ENCODE assay signal across 19 cellular contexts in the genomic region with DNA sequence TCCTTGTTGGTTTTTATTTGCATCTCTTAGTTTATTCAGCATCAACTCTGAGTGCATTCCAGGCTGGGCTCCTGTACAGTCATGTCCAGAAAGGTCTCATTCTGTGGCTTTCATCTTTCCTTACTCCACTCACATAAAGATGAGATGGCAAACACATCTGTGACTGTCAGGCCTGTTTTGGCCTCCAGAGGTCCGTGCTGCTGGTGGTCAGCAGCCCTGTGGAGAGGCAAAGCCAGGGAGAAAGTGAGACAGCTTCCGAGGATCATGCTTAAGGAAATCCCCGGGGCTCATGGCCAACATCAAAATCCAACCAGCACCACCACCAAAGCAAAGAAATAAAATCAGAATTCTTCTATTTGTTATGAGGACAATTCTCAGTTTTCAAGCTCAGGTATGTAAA.
A peak's percentile ranks its signal among the peaks of the same experiment; 100 is the strongest.
DNase-seq lines count a peak whose midpoint lies in the region; ATAC-seq, FAIRE-seq and TF ChIP-seq lines count a peak whose summit lies in the region.
"Had no signal": no experiment of that assay in that cellular context is flagged by ENCODE, and none has a peak within 500 bp of the region (broad histone marks: within the 10 kb centered on the region; RNA-seq: fewer than 3 reads in every experiment).

No MANE protein-coding gene starts in this region.

- H3T11ph ChIP-seq in H9 (ENCODE audit: low read length), result no peak overlapping the region

- H2BK15ac ChIP-seq in H9 (ENCODE audit: low read depth, low read length), result no peak overlapping the region

- H4K8ac ChIP-seq in H9 (replicated peaks; ENCODE audit: insufficient read length, low read depth, low read length), result no peak overlapping the region

- H3K23me2 ChIP-seq in H9 (ENCODE audit: insufficient read length, low read depth, low read length, poor library complexity, severe bottlenecking), result no peaks in the 10 kb centered on the region

- H3K4me1 Mint-ChIP-seq in natural killer cell treated with Interleukin-12 subunit alpha and Interleukin-12 subunit beta and Interleukin-15 and Interleukin-18, amount 100 ng/mL, for 72 hours (ENCODE audit: low read depth in 2 of 2), result peaks cover 68 to 72% of the 10 kb centered on the region in 2 donors
- H3K4me1 Mint-ChIP-seq in natural killer cell, result peaks cover 62 to 66% of the 10 kb centered on the region in 2 donors
- peaks cover 3% of the 10 kb centered on the region in 2 experiments; a peak in 2 of 4 replicates for H3K4me1 Mint-ChIP-seq in H9

- intact Hi-C loops in natural killer cell (cut with micrococcal nuclease), result no loop called here
- intact Hi-C loops in tibial artery (cut with DNase I; ENCODE audit: low total_unique reads), result no loop called here
- intact Hi-C loops in spleen (cut with DNase I; ENCODE audit: low total_unique reads), result no loop called here

- in situ Hi-C loops in brain microvascular endothelial cell (cut with HindIII; ENCODE audit: low pct_ligation_motif_present, low sequenced_read_pairs), result no loop called here

- H3K79me2 ChIP-seq in H9 (ENCODE audit: insufficient read depth, low read length), result no peaks in the 10 kb centered on the region

- H3K4me2 ChIP-seq in H9 (ENCODE audit: insufficient read depth, insufficient read length, low read length), result no peak overlapping the region
- H3K4me2 ChIP-seq: PC-9 had no signal

- no peaks in the 10 kb centered on the region for H3K27me3 Mint-ChIP-seq in natural killer cell treated with Interleukin-12 subunit alpha and Interleukin-12 subunit beta and Interleukin-15 and Interleukin-18, amount 100 ng/mL, for 72 hours
- H3K27me3 Mint-ChIP-seq in natural killer cell (ENCODE audit: low read depth in 2 of 2) (no peaks in the 10 kb centered on the region), H9 (ENCODE audit: low read depth) (peaks cover 8% of the 10 kb centered on the region)

- no peak overlapping the region for H2BK5ac ChIP-seq in H9 (ENCODE audit: insufficient read length, low read length)

- H3K4me3 Mint-ChIP-seq in natural killer cell treated with Interleukin-12 subunit alpha and Interleukin-12 subunit beta and Interleukin-15 and Interleukin-18, amount 100 ng/mL, for 72 hours, result peak overlapping the region; percentile 10
- no peak overlapping the region for H3K4me3 Mint-ChIP-seq in natural killer cell
- H3K4me3 Mint-ChIP-seq in H9, result no peak overlapping the region

- H4K91ac ChIP-seq in H9 (ENCODE audit: insufficient read length, low read depth, low read length), result no peak overlapping the region

- no peaks in the 10 kb centered on the region for H3K79me1 ChIP-seq in H9 (ENCODE audit: insufficient read depth, low read depth, low read length, poor library complexity, severe bottlenecking)

- no peak overlapping the region for H2BK120ac ChIP-seq in H9 (ENCODE audit: low read depth, low read length, poor library complexity, severe bottlenecking)

- no peaks in the 10 kb centered on the region for H3K4me1 ChIP-seq in H9 (ENCODE audit: insufficient read depth, low read length)
- no peaks in the 10 kb centered on the region for H3K4me1 ChIP-seq in tibial artery
- H3K4me1 ChIP-seq in spleen, result peaks cover 6 to 19% (median 15%) of the 10 kb centered on the region in 6 donors
- no peaks in the 10 kb centered on the region for H3K4me1 ChIP-seq in small intestine (ENCODE audit: control insufficient read depth in 2 of 2, insufficient read depth in 1 of 2, low read depth in 1 of 2, low read length in 1 of 2)
- H3K4me1 ChIP-seq: SJSA1 had no signal

- H3K36me3 Mint-ChIP-seq in natural killer cell treated with Interleukin-12 subunit alpha and Interleukin-12 subunit beta and Interleukin-15 and Interleukin-18, amount 100 ng/mL, for 72 hours, result peaks cover 18% of the 10 kb centered on the region
- H3K36me3 Mint-ChIP-seq in natural killer cell (no peaks in the 10 kb centered on the region), H9 (ENCODE audit: insufficient read depth in 1 of 3, low read depth in 3 of 3) (no peaks in the 10 kb centered on the region)
- H3K36me3 Mint-ChIP-seq: CD14-positive monocyte had no signal

- H3K9ac ChIP-seq in H9 (ENCODE audit: extremely low read depth, insufficient read length, low read length), result no peak overlapping the region

- H3K14ac ChIP-seq in H9 (ENCODE audit: insufficient read depth, low read length), result no peak overlapping the region

- no peaks in the 10 kb centered on the region for H3K9me3 ChIP-seq in H9 (ENCODE audit: control insufficient read depth, low read depth, low read length)
- peaks cover 0 to 11% (median 0%) of the 10 kb centered on the region in 3 donors for H3K9me3 ChIP-seq in tibial artery
- peaks cover 0 to 7% (median 0%) of the 10 kb centered on the region in 8 donors for H3K9me3 ChIP-seq in spleen
- no peaks in the 10 kb centered on the region for H3K9me3 ChIP-seq in small intestine (ENCODE audit: control insufficient read depth, low read depth)
- H3K9me3 ChIP-seq: SJSA1 had no signal

- H3K9me3 Mint-ChIP-seq in natural killer cell treated with Interleukin-12 subunit alpha and Interleukin-12 subunit beta and Interleukin-15 and Interleukin-18, amount 100 ng/mL, for 72 hours, result peaks cover 5% of the 10 kb centered on the region
- H3K9me3 Mint-ChIP-seq in natural killer cell, result no peaks in the 10 kb centered on the region
- H3K9me3 Mint-ChIP-seq in H9, result no peaks in the 10 kb centered on the region

- no peak overlapping the region for H3K56ac ChIP-seq in H9 (ENCODE audit: insufficient read length, low read depth, low read length)

- no peak overlapping the region for H3K18ac ChIP-seq in H9 (ENCODE audit: insufficient read length, low read depth, low read length)

- no CpG with 5 or more reads among the region's 3 CpGs for WGBS in H9 (ENCODE audit: extremely low coverage, insufficient read length, low lambda C conversion rate)
- 68 to 81% (median 80%) methylated on average over 3 of the region's 3 CpGs for WGBS in spleen, 5 donors
- WGBS in small intestine, 3 donors, result 65 to 82% (median 67%) methylated on average over 3 of the region's 3 CpGs

- no peak overlapping the region for H2AK5ac ChIP-seq in H9 (ENCODE audit: insufficient read length, low read length)

- no peak overlapping the region for H3K4me3 ChIP-seq in brain microvascular endothelial cell (ENCODE audit: low read depth, low read length)
- no peak overlapping the region for H3K4me3 ChIP-seq in tibial artery
- no peak overlapping the region for H3K4me3 ChIP-seq in spleen
- H3K4me3 ChIP-seq in small intestine (ENCODE audit: low read depth in 1 of 2, low read length in 2 of 2), result no peak overlapping the region
- H3K4me3 ChIP-seq: PC-9, SJSA1 had no signal

- peak overlapping the region; percentile 29 to 61 for H3K27ac Mint-ChIP-seq in natural killer cell treated with Interleukin-12 subunit alpha and Interleukin-12 subunit beta and Interleukin-15 and Interleukin-18, amount 100 ng/mL, for 72 hours
- no peak overlapping the region for H3K27ac Mint-ChIP-seq in natural killer cell
- H3K27ac Mint-ChIP-seq in H9, result no peak overlapping the region

- no peak overlapping the region for H3K23ac ChIP-seq in H9 (ENCODE audit: insufficient read length, low read depth, low read length)

- H3K36me3 ChIP-seq in brain microvascular endothelial cell (replicated peaks) (no peaks in the 10 kb centered on the region), tibial artery (no peaks in the 10 kb centered on the region), spleen (no peaks in the 10 kb centered on the region), small intestine (ENCODE audit: control insufficient read depth in 2 of 2, insufficient read depth in 2 of 2, low read length in 2 of 2) (no peaks in the 10 kb centered on the region)
- H3K36me3 ChIP-seq: SJSA1 had no signal

- DNase-seq in natural killer cell treated with Interleukin-12 subunit alpha and Interleukin-12 subunit beta and Interleukin-15 and Interleukin-18, amount 100 ng/mL, for 72 hours (ENCODE audit: low spot score), result no peak
- DNase-seq in natural killer cell (no peak), H9 (no peak), brain microvascular endothelial cell (no peak), tibial artery (no peak), spleen (no peak), small intestine (no peak)
- DNase-seq: COR-L47, KG1, MM.1S, NCI-H1092 treated with DMSO at 0.1 percent for 48 hours, NCI-H2081 treated with DMSO at 0.1 percent for 48 hours, NCI-H524, PC-9 had no signal

- no peak overlapping the region for H3K4ac ChIP-seq in H9 (ENCODE audit: low read depth, low read length)

- no peak overlapping the region for H4K5ac ChIP-seq in H9 (ENCODE audit: insufficient read length, low read depth, low read length)

- no peak overlapping the region for H3K27ac ChIP-seq in H9 (ENCODE audit: insufficient read length, low read depth, low read length)
- H3K27ac ChIP-seq in brain microvascular endothelial cell, result no peak overlapping the region
- H3K27ac ChIP-seq in tibial artery, result no peak overlapping the region
- no peak overlapping the region for H3K27ac ChIP-seq in spleen
- H3K27ac ChIP-seq in small intestine (ENCODE audit: low read depth in 1 of 2, low read length in 1 of 2), result no peak overlapping the region
- H3K27ac ChIP-seq: PC-9, SJSA1 had no signal

- no peak for TF ChIP-seq CTCF in natural killer cell (IDR thresholded peaks at IDR 0.05)
- TF ChIP-seq CTCF in H9 (conservative IDR thresholded peaks at IDR 0.05), result peak; percentile 24; the same call in 2 of the 3 replicates
- TF ChIP-seq CTCF in brain microvascular endothelial cell (IDR thresholded peaks at IDR 0.05; ENCODE audit: low read depth, low read length, missing control alignments), result peak; percentile 21
- TF ChIP-seq CTCF in tibial artery (IDR thresholded peaks at IDR 0.05), result no peak
- no peak for TF ChIP-seq CTCF in spleen (IDR thresholded peaks at IDR 0.05 in 8 of 11, conservative IDR thresholded peaks at IDR 0.05 in 3 of 11)

- no peak overlapping the region for H2BK12ac ChIP-seq in H9 (ENCODE audit: insufficient read length, low read depth, low read length)

- no peak overlapping the region for H2AFZ ChIP-seq in H9 (ENCODE audit: low read length)
- H2AFZ ChIP-seq: PC-9 had no signal

- no peak for ATAC-seq in natural killer cell treated with Interleukin-12 subunit alpha and Interleukin-12 subunit beta and Interleukin-15 and Interleukin-18, amount 100 ng/mL, for 72 hours
- ATAC-seq in natural killer cell, result no peak
- ATAC-seq in SK-N-SH treated with all-trans-retinoic acid at 6 μM for 48 hours, result no peak
- ATAC-seq: HepG2 had no signal

- no peak overlapping the region for H2BK20ac ChIP-seq in H9 (ENCODE audit: low read depth, low read length, poor library complexity, severe bottlenecking)

- TF ChIP-seq POLR2A in spleen (IDR thresholded peaks at IDR 0.05), result no peak

- H3K27me3 ChIP-seq in H9 (ENCODE audit: insufficient read depth, low read length), result no peaks in the 10 kb centered on the region
- no peaks in the 10 kb centered on the region for H3K27me3 ChIP-seq in brain microvascular endothelial cell (replicated peaks)
- no peaks in the 10 kb centered on the region for H3K27me3 ChIP-seq in tibial artery
- H3K27me3 ChIP-seq in spleen (replicated peaks in 1 of 7), result no peaks in the 10 kb centered on the region
- no peaks in the 10 kb centered on the region for H3K27me3 ChIP-seq in small intestine (ENCODE audit: control insufficient read depth in 2 of 2, insufficient read depth in 2 of 2, low read length in 2 of 2)
- H3K27me3 ChIP-seq: SJSA1 had no signal

- no peak for FAIRE-seq in small intestine (lab: Jason Lieb, UNC)
- FAIRE-seq: A204.1, HepG2 had no signal

- H4K20me1 ChIP-seq in H9 (ENCODE audit: control insufficient read depth, insufficient read depth, insufficient read length), result no peaks in the 10 kb centered on the region

TF ChIP-seq in SK-N-SH treated with all-trans-retinoic acid at 6 μM for 48 hours, 23 proteins besides CTCF, POLR2A, EP300 and RAD21 (continues in another document):
- no peak for TF ChIP-seq ZNF565 (CRISPR knock-in tag; conservative IDR thresholded peaks at IDR 0.05; ENCODE audit: low read depth)

Comparison
In these comparisons a context has a peak if more than half of its experiments do, and no peak if none do; other contexts are left out.
1. H3K27ac Mint-ChIP-seq: peak in natural killer cell treated with Interleukin-12 subunit alpha and Interleukin-12 subunit beta and Interleukin-15 and Interleukin-18, amount 100 ng/mL, for 72 hours (2 of 2); none in natural killer cell (0 of 2) and H9 (0 of 3).
2. CTCF ChIP-seq: peak in H9 (single experiment) and brain microvascular endothelial cell (single experiment); none in natural killer cell (single experiment), tibial artery (0 of 2) and spleen (0 of 11).